In the genomic region with DNA sequence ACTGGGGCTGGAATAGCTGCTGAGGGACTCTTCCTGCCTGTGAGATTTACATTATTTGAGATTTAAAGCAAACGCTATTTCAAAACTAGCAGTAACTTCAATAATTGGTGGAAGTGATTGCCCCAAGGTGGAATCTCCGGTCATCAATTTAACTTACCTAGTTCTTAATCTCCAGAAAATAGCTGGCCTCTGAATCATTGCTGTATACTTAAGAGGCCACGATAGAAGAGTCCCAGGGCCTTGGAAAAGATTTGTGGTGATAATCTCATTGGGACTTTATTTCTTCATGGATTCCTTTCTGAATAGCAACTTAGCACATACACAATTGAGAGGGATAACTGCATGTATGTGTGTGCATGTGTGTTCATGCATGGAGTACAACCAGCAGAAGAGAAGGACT, we compare ENCODE assay signal across 29 cellular contexts.
"Had no signal": no experiment of that assay in that cellular context is flagged by ENCODE, and none has a peak within 500 bp of the region (broad histone marks: within the 10 kb centered on the region; RNA-seq: fewer than 3 reads in every experiment).

No MANE protein-coding gene starts in this region.

- FAIRE-seq: colon, frontal cortex had no signal

- H3K27ac ChIP-seq: body of pancreas, epithelial cell of prostate, heart left ventricle, WERI-Rb-1 had no signal

- H3K36me3 ChIP-seq: heart left ventricle, WERI-Rb-1 had no signal

- H3K4me3 ChIP-seq: body of pancreas, heart left ventricle had no signal

- H3K4me1 ChIP-seq: body of pancreas, heart left ventricle had no signal

- H3K27me3 ChIP-seq: body of pancreas had no signal

- DNase-seq: activated B cell treated with CpG ODN at 0.5 μM for 24 hours; activated CD4-positive, alpha-beta T cell treated with anti-CD3 and anti-CD28 coated beads for 48 hours; activated CD4-positive, alpha-beta T cell treated with anti-CD3 and anti-CD28 coated beads, Interleukin-2, amount 50 U/mL, for 1 hour; activated CD4-positive, alpha-beta T cell treated with anti-CD3 and anti-CD28 coated beads, Interleukin-2, amount 50 U/mL, for 48 hours; activated CD8-positive, alpha-beta memory T cell treated with anti-CD3 and anti-CD28 coated beads for 24 hours; activated CD8-positive, alpha-beta T cell treated with anti-CD3 and anti-CD28 coated beads for 36 hours; activated effector memory CD4-positive, alpha-beta T cell treated with Interleukin-2 at 50 U/mL for 16 hours; activated gamma-delta T cell treated with Interleukin-2 at 50 U/mL for 16 hours; activated naive CD4-positive, alpha-beta T cell treated with anti-CD3 and anti-CD28 coated beads, Interleukin-2, amount 50 U/mL, for 16 hours; activated naive CD4-positive, alpha-beta T cell treated with Interleukin-2 at 50 U/mL for 16 hours; activated T-cell treated with anti-CD3 and anti-CD28 coated beads, Interleukin-2, amount 50 U/mL, for 4 hours; amygdala; aorta; body of pancreas; caudate nucleus; cortex of kidney; dermis blood vessel endothelial cell; effector CD4-positive, alpha-beta T cell; effector memory CD8-positive, alpha-beta T cell; foreskin fibroblast; heart left ventricle; T-helper 17 cell; T1000; WERI-Rb-1 had no signal

- H3K9me3 ChIP-seq: body of pancreas, heart left ventricle had no signal

- ATAC-seq: activated CD4-positive, CD25-positive, alpha-beta regulatory T cell treated with anti-CD3 and anti-CD28 coated beads, Interleukin-2, amount 50 U/mL, for 24 hours; activated CD8-positive, alpha-beta T cell treated with anti-CD3 and anti-CD28 coated beads for 36 hours; activated T-cell treated with anti-CD3 and anti-CD28 coated beads, Interleukin-2, amount 50 U/mL, for 4 hours; activated T-helper 17 cell treated with anti-CD3 and anti-CD28 coated beads, Interleukin-2, amount 50 U/mL, for 72 hours; body of pancreas; effector memory CD8-positive, alpha-beta T cell; heart left ventricle; T-helper 17 cell had no signal
